In the genomic region with DNA sequence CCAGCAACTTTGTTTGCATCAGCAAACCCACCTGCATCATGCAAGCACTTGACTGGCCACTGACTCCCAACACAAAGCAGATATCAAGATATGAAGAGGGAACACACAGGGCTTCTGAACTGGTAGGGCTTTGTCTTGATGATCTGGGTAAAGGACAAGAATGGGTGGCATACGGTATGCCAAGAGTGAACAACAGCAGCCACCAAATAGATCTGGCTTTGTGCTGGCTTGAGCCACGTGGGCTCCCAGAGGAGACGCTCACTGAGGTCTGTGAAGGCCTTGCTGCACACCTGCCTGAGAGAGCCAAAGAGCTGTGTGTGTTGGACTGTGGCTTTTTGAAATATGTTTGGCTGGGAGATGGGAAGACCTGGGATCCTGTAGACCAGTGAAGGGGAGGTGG, we compare ENCODE assay signal across 1 cellular context.
TF ChIP-seq lines count a peak whose summit lies in the region.

No MANE protein-coding gene starts in this region.

TF ChIP-seq in IMR-90, 13 proteins besides CTCF, POLR2A, EP300 and RAD21 (continued from another document):
- TF ChIP-seq ELK1 (IDR thresholded peaks at IDR 0.05; ENCODE audit: borderline replicate concordance, low read depth, low read length) (no peak), BHLHE40 (IDR thresholded peaks at IDR 0.05; ENCODE audit: low read depth, low read length) (no peak), NFE2L2 (IDR thresholded peaks at IDR 0.05; ENCODE audit: low read depth, low read length) (no peak), USF2 (IDR thresholded peaks at IDR 0.05; ENCODE audit: low read depth, low read length) (no peak), MAFK (IDR thresholded peaks at IDR 0.05; ENCODE audit: low read depth, low read length) (no peak), RCOR1 (IDR thresholded peaks at IDR 0.05; ENCODE audit: insufficient replicate concordance, low read length) (no peak), FOS (IDR thresholded peaks at IDR 0.05; ENCODE audit: low read depth, low read length) (no peak), SMC3 (IDR thresholded peaks at IDR 0.05; ENCODE audit: low read depth, low read length) (no peak)
TF ChIP-seq in IMR-90: peak in this region for 0.
